Comparison of ENCODE assay signal across 1 cellular context in the genomic region with DNA sequence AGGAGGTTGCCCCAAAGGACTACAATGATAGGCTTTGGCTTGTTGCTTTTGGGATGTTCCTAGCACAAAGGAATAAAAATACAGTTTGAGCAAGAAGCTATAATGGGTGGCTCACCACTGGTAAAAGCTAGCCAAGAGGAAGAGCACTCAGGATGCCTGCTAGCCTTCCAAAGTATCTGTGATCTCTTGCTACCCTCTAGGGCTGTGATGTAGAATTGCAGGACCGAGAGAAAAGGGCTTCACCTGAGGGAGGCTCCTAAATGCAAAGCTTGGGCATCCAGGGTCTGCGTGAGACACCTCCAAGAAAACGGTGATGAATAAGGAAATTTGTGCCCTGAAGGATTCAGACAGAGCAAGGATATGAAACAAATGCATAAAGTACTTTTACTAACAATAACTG.
TF ChIP-seq lines count a peak whose summit lies in the region.

No MANE protein-coding gene starts in this region.

TF ChIP-seq in GM23338, 12 proteins besides CTCF, POLR2A, EP300 and RAD21:
- TF ChIP-seq POLR2AphosphoS5 (IDR thresholded peaks at IDR 0.05; ENCODE audit: low read depth) (no peak), CREB1 (CRISPR knock-in tag; IDR thresholded peaks at IDR 0.05; ENCODE audit: low read depth) (no peak), NANOG (IDR thresholded peaks at IDR 0.05; ENCODE audit: borderline replicate concordance) (no peak), ZNF331 (CRISPR knock-in tag; IDR thresholded peaks at IDR 0.05; ENCODE audit: low read depth) (no peak), EZH2 (IDR thresholded peaks at IDR 0.05; ENCODE audit: low read depth, unreplicated experiment) (no peak), STAT1 (IDR thresholded peaks at IDR 0.05; ENCODE audit: unreplicated experiment) (no peak), ZNF114 (CRISPR knock-in tag; IDR thresholded peaks at IDR 0.05) (no peak), JUNB (IDR thresholded peaks at IDR 0.05; ENCODE audit: unreplicated experiment) (no peak), EZH2phosphoT487 (IDR thresholded peaks at IDR 0.05; ENCODE audit: unreplicated experiment) (no peak)
- TF ChIP-seq, protein P1, sequence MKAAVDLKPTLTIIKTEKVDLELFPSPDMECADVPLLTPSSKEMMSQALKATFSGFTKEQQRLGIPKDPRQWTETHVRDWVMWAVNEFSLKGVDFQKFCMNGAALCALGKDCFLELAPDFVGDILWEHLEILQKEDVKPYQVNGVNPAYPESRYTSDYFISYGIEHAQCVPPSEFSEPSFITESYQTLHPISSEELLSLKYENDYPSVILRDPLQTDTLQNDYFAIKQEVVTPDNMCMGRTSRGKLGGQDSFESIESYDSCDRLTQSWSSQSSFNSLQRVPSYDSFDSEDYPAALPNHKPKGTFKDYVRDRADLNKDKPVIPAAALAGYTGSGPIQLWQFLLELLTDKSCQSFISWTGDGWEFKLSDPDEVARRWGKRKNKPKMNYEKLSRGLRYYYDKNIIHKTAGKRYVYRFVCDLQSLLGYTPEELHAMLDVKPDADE (IDR thresholded peaks at IDR 0.05), result no peak
- TF ChIP-seq, protein P2, sequence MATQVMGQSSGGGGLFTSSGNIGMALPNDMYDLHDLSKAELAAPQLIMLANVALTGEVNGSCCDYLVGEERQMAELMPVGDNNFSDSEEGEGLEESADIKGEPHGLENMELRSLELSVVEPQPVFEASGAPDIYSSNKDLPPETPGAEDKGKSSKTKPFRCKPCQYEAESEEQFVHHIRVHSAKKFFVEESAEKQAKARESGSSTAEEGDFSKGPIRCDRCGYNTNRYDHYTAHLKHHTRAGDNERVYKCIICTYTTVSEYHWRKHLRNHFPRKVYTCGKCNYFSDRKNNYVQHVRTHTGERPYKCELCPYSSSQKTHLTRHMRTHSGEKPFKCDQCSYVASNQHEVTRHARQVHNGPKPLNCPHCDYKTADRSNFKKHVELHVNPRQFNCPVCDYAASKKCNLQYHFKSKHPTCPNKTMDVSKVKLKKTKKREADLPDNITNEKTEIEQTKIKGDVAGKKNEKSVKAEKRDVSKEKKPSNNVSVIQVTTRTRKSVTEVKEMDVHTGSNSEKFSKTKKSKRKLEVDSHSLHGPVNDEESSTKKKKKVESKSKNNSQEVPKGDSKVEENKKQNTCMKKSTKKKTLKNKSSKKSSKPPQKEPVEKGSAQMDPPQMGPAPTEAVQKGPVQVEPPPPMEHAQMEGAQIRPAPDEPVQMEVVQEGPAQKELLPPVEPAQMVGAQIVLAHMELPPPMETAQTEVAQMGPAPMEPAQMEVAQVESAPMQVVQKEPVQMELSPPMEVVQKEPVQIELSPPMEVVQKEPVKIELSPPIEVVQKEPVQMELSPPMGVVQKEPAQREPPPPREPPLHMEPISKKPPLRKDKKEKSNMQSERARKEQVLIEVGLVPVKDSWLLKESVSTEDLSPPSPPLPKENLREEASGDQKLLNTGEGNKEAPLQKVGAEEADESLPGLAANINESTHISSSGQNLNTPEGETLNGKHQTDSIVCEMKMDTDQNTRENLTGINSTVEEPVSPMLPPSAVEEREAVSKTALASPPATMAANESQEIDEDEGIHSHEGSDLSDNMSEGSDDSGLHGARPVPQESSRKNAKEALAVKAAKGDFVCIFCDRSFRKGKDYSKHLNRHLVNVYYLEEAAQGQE (IDR thresholded peaks at IDR 0.05; ENCODE audit: unreplicated experiment), result no peak
- TF ChIP-seq, protein P3, sequence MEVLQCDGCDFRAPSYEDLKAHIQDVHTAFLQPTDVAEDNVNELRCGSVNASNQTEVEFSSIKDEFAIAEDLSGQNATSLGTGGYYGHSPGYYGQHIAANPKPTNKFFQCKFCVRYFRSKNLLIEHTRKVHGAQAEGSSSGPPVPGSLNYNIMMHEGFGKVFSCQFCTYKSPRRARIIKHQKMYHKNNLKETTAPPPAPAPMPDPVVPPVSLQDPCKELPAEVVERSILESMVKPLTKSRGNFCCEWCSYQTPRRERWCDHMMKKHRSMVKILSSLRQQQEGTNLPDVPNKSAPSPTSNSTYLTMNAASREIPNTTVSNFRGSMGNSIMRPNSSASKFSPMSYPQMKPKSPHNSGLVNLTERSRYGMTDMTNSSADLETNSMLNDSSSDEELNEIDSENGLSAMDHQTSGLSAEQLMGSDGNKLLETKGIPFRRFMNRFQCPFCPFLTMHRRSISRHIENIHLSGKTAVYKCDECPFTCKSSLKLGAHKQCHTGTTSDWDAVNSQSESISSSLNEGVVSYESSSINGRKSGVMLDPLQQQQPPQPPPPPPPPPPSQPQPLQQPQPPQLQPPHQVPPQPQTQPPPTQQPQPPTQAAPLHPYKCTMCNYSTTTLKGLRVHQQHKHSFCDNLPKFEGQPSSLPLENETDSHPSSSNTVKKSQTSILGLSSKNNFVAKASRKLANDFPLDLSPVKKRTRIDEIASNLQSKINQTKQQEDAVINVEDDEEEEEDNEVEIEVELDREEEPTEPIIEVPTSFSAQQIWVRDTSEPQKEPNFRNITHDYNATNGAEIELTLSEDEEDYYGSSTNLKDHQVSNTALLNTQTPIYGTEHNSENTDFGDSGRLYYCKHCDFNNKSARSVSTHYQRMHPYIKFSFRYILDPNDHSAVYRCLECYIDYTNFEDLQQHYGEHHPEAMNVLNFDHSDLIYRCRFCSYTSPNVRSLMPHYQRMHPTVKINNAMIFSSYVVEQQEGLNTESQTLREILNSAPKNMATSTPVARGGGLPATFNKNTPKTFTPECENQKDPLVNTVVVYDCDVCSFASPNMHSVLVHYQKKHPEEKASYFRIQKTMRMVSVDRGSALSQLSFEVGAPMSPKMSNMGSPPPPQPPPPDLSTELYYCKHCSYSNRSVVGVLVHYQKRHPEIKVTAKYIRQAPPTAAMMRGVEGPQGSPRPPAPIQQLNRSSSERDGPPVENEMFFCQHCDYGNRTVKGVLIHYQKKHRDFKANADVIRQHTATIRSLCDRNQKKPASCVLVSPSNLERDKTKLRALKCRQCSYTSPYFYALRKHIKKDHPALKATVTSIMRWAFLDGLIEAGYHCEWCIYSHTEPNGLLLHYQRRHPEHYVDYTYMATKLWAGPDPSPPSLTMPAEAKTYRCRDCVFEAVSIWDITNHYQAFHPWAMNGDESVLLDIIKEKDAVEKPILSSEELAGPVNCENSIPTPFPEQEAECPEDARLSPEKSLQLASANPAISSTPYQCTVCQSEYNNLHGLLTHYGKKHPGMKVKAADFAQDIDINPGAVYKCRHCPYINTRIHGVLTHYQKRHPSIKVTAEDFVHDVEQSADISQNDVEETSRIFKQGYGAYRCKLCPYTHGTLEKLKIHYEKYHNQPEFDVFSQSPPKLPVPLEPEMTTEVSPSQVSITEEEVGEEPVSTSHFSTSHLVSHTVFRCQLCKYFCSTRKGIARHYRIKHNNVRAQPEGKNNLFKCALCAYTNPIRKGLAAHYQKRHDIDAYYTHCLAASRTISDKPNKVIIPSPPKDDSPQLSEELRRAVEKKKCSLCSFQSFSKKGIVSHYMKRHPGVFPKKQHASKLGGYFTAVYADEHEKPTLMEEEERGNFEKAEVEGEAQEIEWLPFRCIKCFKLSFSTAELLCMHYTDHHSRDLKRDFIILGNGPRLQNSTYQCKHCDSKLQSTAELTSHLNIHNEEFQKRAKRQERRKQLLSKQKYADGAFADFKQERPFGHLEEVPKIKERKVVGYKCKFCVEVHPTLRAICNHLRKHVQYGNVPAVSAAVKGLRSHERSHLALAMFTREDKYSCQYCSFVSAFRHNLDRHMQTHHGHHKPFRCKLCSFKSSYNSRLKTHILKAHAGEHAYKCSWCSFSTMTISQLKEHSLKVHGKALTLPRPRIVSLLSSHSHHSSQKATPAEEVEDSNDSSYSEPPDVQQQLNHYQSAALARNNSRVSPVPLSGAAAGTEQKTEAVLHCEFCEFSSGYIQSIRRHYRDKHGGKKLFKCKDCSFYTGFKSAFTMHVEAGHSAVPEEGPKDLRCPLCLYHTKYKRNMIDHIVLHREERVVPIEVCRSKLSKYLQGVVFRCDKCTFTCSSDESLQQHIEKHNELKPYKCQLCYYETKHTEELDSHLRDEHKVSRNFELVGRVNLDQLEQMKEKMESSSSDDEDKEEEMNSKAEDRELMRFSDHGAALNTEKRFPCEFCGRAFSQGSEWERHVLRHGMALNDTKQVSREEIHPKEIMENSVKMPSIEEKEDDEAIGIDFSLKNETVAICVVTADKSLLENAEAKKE (CRISPR knock-in tag; IDR thresholded peaks at IDR 0.05), result no peak
